In the genomic region with DNA sequence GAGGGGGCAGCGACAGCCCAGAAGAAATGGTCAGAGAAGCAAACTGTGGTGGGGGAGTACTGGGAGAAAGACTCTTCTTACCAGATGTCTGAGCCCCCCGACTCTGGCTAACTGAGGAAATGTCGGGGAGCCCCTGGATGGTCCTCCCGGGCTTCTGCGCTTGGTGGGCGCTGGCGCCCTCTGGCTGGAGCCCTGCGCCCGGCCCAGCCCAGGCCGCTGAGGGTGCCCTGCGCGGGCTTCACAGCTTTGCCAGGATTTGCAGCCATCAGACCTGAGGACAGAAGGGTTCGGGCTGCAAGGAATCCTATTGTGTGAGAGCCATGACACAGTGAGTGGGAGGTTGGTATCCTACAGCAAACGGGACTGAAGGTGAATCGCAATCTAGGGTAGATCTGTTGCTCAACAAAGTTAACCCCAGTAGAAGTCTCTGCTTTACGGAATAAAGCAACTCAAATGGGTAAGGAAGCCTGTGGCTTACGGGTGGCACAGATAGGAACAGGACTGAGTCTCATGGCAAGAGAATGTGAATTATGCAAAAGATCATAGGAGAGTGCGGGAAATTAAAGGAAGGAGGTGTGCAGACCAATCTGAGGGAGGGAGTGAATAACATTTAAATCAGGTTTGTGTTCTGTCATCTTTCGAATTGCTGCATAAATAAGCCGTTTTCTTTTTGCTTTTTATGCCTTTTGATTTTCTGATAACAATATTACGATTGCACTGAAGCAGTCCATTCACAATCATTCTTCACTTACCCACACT, we compare ENCODE assay signal across 8 cellular contexts. TPM values are rescaled to one million over a fixed set of nuclear protein-coding genes. Genes with fewer than 3 reads are reported as not detected.
DNase-seq lines count a peak whose midpoint lies in the region; ATAC-seq and TF ChIP-seq lines count a peak whose summit lies in the region.

No MANE protein-coding gene starts in this region.

- DNase-seq in activated CD4-positive, alpha-beta T cell treated with anti-CD3 and anti-CD28 coated beads, Interleukin-2, amount 50 U/mL, for 48 hours = peak; percentile 6 to 8
- no peak for DNase-seq in activated CD4-positive, alpha-beta T cell treated with anti-CD3 and anti-CD28 coated beads for 48 hours
- DNase-seq in PC-9 (peak; percentile 46 to 52), colonic mucosa (peak; percentile 50), kidney epithelial cell (ENCODE audit: low read depth) (no peak), spleen (peak; percentile 83), DMS114 treated with DMSO at 0.1 percent for 48 hours (lab: John Stamatoyannopoulos, UW; ENCODE audit: unreplicated experiment) (no peak)

- H3K27me3 ChIP-seq in PC-9 (ENCODE audit: insufficient read depth, low read depth) = peaks cover 24% of the 10 kb centered on the region
- peaks cover 13% of the 10 kb centered on the region for H3K27me3 ChIP-seq in colonic mucosa
- peaks cover 11% of the 10 kb centered on the region for H3K27me3 ChIP-seq in kidney epithelial cell (ENCODE audit: control insufficient read depth, insufficient read depth, low read length)
- peaks cover 0 to 75% (median 17%) of the 10 kb centered on the region in 7 donors for H3K27me3 ChIP-seq in spleen (replicated peaks in 1 of 7)

- H3F3A ChIP-seq in PC-9 (ENCODE audit: insufficient read depth, low read depth) = no peaks in the 10 kb centered on the region; the same call in 1 of the 2 replicates

- BruUV-seq in PC-9 (replicated peaks; lab: Mats Ljungman, UMichigan) = no TSS peak

- POLR2A ChIA-PET in PC-9 (lab: Charles Lee; ENCODE audit: unreplicated experiment) = no interaction called here

- TF ChIP-seq CTCF in PC-9 (conservative IDR thresholded peaks at IDR 0.05) = peak; percentile 53
- TF ChIP-seq CTCF in colonic mucosa (IDR thresholded peaks at IDR 0.05) = peak; percentile 58
- TF ChIP-seq CTCF in kidney epithelial cell (IDR thresholded peaks at IDR 0.05; ENCODE audit: insufficient read depth, low read length, poor library complexity, severe bottlenecking) = peak; percentile 75
- TF ChIP-seq CTCF in spleen (IDR thresholded peaks at IDR 0.05 in 8 of 11, conservative IDR thresholded peaks at IDR 0.05 in 3 of 11) = peak in 10 of 11 experiments; percentile 11 to 82 (median 64)

- H3K9me3 ChIP-seq in PC-9 (ENCODE audit: insufficient read depth, low read depth) (no peaks in the 10 kb centered on the region), colonic mucosa (no peaks in the 10 kb centered on the region), spleen (no peaks in the 10 kb centered on the region)

- H3K27ac ChIP-seq in PC-9 (no peak overlapping the region), colonic mucosa (peak overlapping the region; percentile 5), spleen (peak overlapping the region in 7 of 8 donors; percentile 13 to 75 (median 57))

- H3K4me3 ChIP-seq in PC-9 (peak overlapping the region; percentile 75), colonic mucosa (peak overlapping the region; percentile 38), kidney epithelial cell (ENCODE audit: low read depth, low read length) (peak overlapping the region; percentile 48), spleen (peak overlapping the region; percentile 53 to 86 (median 66))

- H3K4me1 ChIP-seq in PC-9 (replicated peaks; ENCODE audit: insufficient read depth) = 0 out of 2 replicates have a peak, but pooled peaks cover 6% of the 10 kb centered on the region
- no peaks in the 10 kb centered on the region for H3K4me1 ChIP-seq in colonic mucosa
- H3K4me1 ChIP-seq in spleen = peaks cover 0 to 22% (median 11%) of the 10 kb centered on the region in 6 donors

- WGBS in spleen, 5 donors = 12 to 30% (median 15%) methylated on average over 9 to 21 of the region's 21 CpGs

- peak; percentile 47 for ATAC-seq in HG02884 (IDR thresholded peaks at IDR 0.05; ENCODE audit: unreplicated experiment)

- H3K36me3 ChIP-seq in PC-9 (ENCODE audit: low read depth) (no peaks in the 10 kb centered on the region), colonic mucosa (no peaks in the 10 kb centered on the region), kidney epithelial cell (ENCODE audit: control insufficient read depth, insufficient read depth, low read length) (no peaks in the 10 kb centered on the region), spleen (no peaks in the 10 kb centered on the region)

- no peak for TF ChIP-seq POLR2A in spleen (IDR thresholded peaks at IDR 0.05)

- intact Hi-C loops in PC-9 (cut with micrococcal nuclease; ENCODE audit: unreplicated experiment) = no loop called here
- intact Hi-C loops in colonic mucosa (cut with DNase I) = loop anchor here (5.0 kb wide), 1 partner anchor 70 kb away; no protein-coding TSS in a partner anchor
- intact Hi-C loops in spleen (cut with DNase I; ENCODE audit: low total_unique reads) = loop anchor here (5.0 kb wide), 1 partner anchor 405 kb away; no protein-coding TSS in a partner anchor

- H3K9me2 ChIP-seq in PC-9 (ENCODE audit: insufficient read depth) = peaks cover 4% of the 10 kb centered on the region; the same call in 1 of the 2 replicates

- CTCF ChIA-PET in PC-9 (lab: Charles Lee) = no interaction called here

- H3K4me2 ChIP-seq in PC-9 = peak overlapping the region; percentile 98

- no peaks in the 10 kb centered on the region for H4K20me1 ChIP-seq in PC-9 (ENCODE audit: insufficient read depth)

- H2AFZ ChIP-seq in PC-9 = peak overlapping the region; percentile 95

- H3K79me2 ChIP-seq in PC-9 (ENCODE audit: low read depth) = no peaks in the 10 kb centered on the region

- peak overlapping the region; percentile 55 to 57 for H3K9ac ChIP-seq in colonic mucosa (ENCODE audit: low read depth in 2 of 2, low read length in 2 of 2)

RNA-seq across cellular contexts. Expression of a gene that starts 0.7 kb away (rescaled TPM):
- 0.44 and 0.68 TPM in 2 replicates for total RNA-seq in PC-9 (2021)
- 1 to 10 TPM; 3.6 to 7.0 TPM for total RNA-seq in colonic mucosa
- total RNA-seq in kidney epithelial cell = 5.6 and 6.2 TPM in 2 replicates
- 10 to 100 TPM in 3 of 7 donors, 1 to 10 TPM in 4; 5.2 to 15.7 (median 8.5) TPM for total RNA-seq in spleen
- 1 to 10 TPM; 2.4 to 4.4 (median 2.9) TPM for polyA plus RNA-seq in spleen

Comparison
In these comparisons a context has a peak if more than half of its experiments do, and no peak if none do; other contexts are left out.
1. DNase-seq: peak in activated CD4-positive, alpha-beta T cell treated with anti-CD3 and anti-CD28 coated beads, Interleukin-2, amount 50 U/mL, for 48 hours (2 of 2), PC-9 (2 of 2), colonic mucosa (single experiment) and spleen (single experiment); none in activated CD4-positive, alpha-beta T cell treated with anti-CD3 and anti-CD28 coated beads for 48 hours (single experiment), kidney epithelial cell (single experiment) and DMS114 treated with DMSO at 0.1 percent for 48 hours (single experiment).
2. Peak in every context shown above with its lines, with median percentiles within 50 percentile points of each other: H3K4me3 ChIP-seq and CTCF ChIP-seq.